ENCODE assay signal across 13 cellular contexts in genomic region chr21:46067505-46068201, GRCh38. TPM values are rescaled to one million over a fixed set of nuclear protein-coding genes. Genes with fewer than 3 reads are reported as not detected.
DNase-seq lines count a peak whose midpoint lies in the region; ATAC-seq and TF ChIP-seq lines count a peak whose summit lies in the region.
"Had no signal": no experiment of that assay in that cellular context is flagged by ENCODE, and none has a peak within 500 bp of the region (broad histone marks: within the 10 kb centered on the region; RNA-seq: fewer than 3 reads in every experiment).

No MANE protein-coding gene starts in this region.

- H3K36me3 ChIP-seq in Peyer's patch (no peaks in the 10 kb centered on the region), muscle layer of colon (ENCODE audit: insufficient read depth, low read length) (no peaks in the 10 kb centered on the region)
- no peaks in the 10 kb centered on the region for H3K36me3 ChIP-seq in effector memory CD4-positive, alpha-beta T cell (ENCODE audit: control insufficient read depth, insufficient read depth, low read length)
- H3K36me3 ChIP-seq: BLaER1 had no signal

- TF ChIP-seq CTCF in Peyer's patch (IDR thresholded peaks at IDR 0.05) (no peak), coronary artery (IDR thresholded peaks at IDR 0.05) (no peak)

- no peak for ATAC-seq in sciatic nerve
- ATAC-seq: naive thymus-derived CD8-positive, alpha-beta T cell had no signal

- peaks cover 0 to 29% (median 0%) of the 10 kb centered on the region in 4 donors for H3K4me1 ChIP-seq in Peyer's patch
- H3K4me1 ChIP-seq in muscle layer of colon (ENCODE audit: insufficient read depth, low read length), result peaks cover 27% of the 10 kb centered on the region
- H3K4me1 ChIP-seq in effector memory CD4-positive, alpha-beta T cell (ENCODE audit: control insufficient read depth, insufficient read depth, low read length, poor library complexity, severe bottlenecking), result no peaks in the 10 kb centered on the region

- intact Hi-C loops in sciatic nerve (cut with DNase I), result no loop called here

- H3K27ac ChIP-seq in Peyer's patch (peak overlapping the region in 3 of 4 donors; percentile 60 to 84 (median 65)), coronary artery (peak overlapping the region; percentile 87 to 99), muscle layer of colon (ENCODE audit: low read depth, low read length) (peak overlapping the region; percentile 83), temporal lobe (ENCODE audit: low read depth, low read length) (peak overlapping the region; percentile 44)
- H3K27ac ChIP-seq in effector memory CD4-positive, alpha-beta T cell (ENCODE audit: insufficient read depth, low read length, poor library complexity, severe bottlenecking), result no peak overlapping the region
- H3K27ac ChIP-seq: BLaER1 had no signal

- H3K9me3 ChIP-seq in Peyer's patch (peaks cover 0 to 6% (median 0%) of the 10 kb centered on the region in 4 donors), muscle layer of colon (ENCODE audit: low read length) (no peaks in the 10 kb centered on the region)
- H3K9me3 ChIP-seq in effector memory CD4-positive, alpha-beta T cell (ENCODE audit: control insufficient read depth, low read length), result no peaks in the 10 kb centered on the region

- H3K27me3 ChIP-seq in Peyer's patch (no peaks in the 10 kb centered on the region), muscle layer of colon (ENCODE audit: control insufficient read depth in 1 of 2, insufficient read depth in 2 of 2, low read length in 2 of 2) (no peaks in the 10 kb centered on the region)
- H3K27me3 ChIP-seq in effector memory CD4-positive, alpha-beta T cell (replicated peaks; ENCODE audit: control insufficient read depth, insufficient read depth, low read length, poor library complexity, severe bottlenecking), result peaks cover 6% of the 10 kb centered on the region

- H3K9ac ChIP-seq in muscle layer of colon (ENCODE audit: low read length), result peak overlapping the region; percentile 51
- H3K9ac ChIP-seq: BLaER1 had no signal

- peak in 2 of 3 donors; percentile 37 to 39 for DNase-seq in Peyer's patch
- peak; percentile 70 for DNase-seq in coronary artery (ENCODE audit: low spot score)
- DNase-seq in effector memory CD4-positive, alpha-beta T cell, result no peak
- DNase-seq in sciatic nerve (ENCODE audit: low spot score), result no peak
- no peak for DNase-seq in stimulated activated CD8-positive, alpha-beta memory T cell treated with anti-CD3 and anti-CD28 coated beads, Interleukin-4, amount 100 ng/mL, for 48 hours
- DNase-seq: activated CD4-positive, alpha-beta T cell treated with anti-CD3 and anti-CD28 coated beads for 4 hours; naive thymus-derived CD8-positive, alpha-beta T cell; NCI-H2029 treated with DMSO at 0.1 percent for 48 hours; RPMI8226; T-helper 2 cell had no signal

- H3K4me3 ChIP-seq in Peyer's patch (no peak overlapping the region), coronary artery (no peak overlapping the region), muscle layer of colon (ENCODE audit: low read depth in 1 of 2, low read length in 2 of 2) (no peak overlapping the region)
- H3K4me3 ChIP-seq in effector memory CD4-positive, alpha-beta T cell (ENCODE audit: insufficient read depth, low read depth, low read length, poor library complexity, severe bottlenecking), result no peak overlapping the region
- H3K4me3 ChIP-seq: BLaER1 had no signal

- no peak for TF ChIP-seq POLR2A in Peyer's patch (IDR thresholded peaks at IDR 0.05)

RNA-seq across cellular contexts. Expression of gene COL6A2, which starts 30.3 kb away (rescaled TPM):
- 1,000 to 10,000 TPM in 1 of 4 donors, 100 to 1,000 TPM in 2, 10 to 100 TPM in 1; 59.9 to 1,087 (median 166) TPM for total RNA-seq in Peyer's patch
- 25.8 TPM for total RNA-seq in temporal lobe
- total RNA-seq in sciatic nerve, result 397 TPM

Comparison
In these comparisons a context has a peak if more than half of its experiments do, and no peak if none do; other contexts are left out.
1. DNase-seq: peak in Peyer's patch (2 of 3) and coronary artery (single experiment); none in effector memory CD4-positive, alpha-beta T cell (0 of 3), sciatic nerve (single experiment) and stimulated activated CD8-positive, alpha-beta memory T cell treated with anti-CD3 and anti-CD28 coated beads, Interleukin-4, amount 100 ng/mL, for 48 hours (single experiment).